ENCODE assay signal across 9 cellular contexts in genomic region chr4:184824081-184824775, GRCh38. TPM values are rescaled to one million over a fixed set of nuclear protein-coding genes. Genes with fewer than 3 reads are reported as not detected.
DNase-seq lines count a peak whose midpoint lies in the region; ATAC-seq, FAIRE-seq and TF ChIP-seq lines count a peak whose summit lies in the region.
"Had no signal": no experiment of that assay in that cellular context is flagged by ENCODE, and none has a peak within 500 bp of the region (broad histone marks: within the 10 kb centered on the region; RNA-seq: fewer than 3 reads in every experiment).

No MANE protein-coding gene starts in this region.

- H2AFZ ChIP-seq in astrocyte (ENCODE audit: low read depth, low read length): no peak overlapping the region

- no peaks in the 10 kb centered on the region for H3K27me3 Mint-ChIP-seq in CD4-positive, alpha-beta memory T cell
- peaks cover 78% of the 10 kb centered on the region for H3K27me3 Mint-ChIP-seq in astrocyte (ENCODE audit: low read depth, unreplicated experiment)
- peaks cover 0 to 11% (median 0%) of the 10 kb centered on the region in 5 donors for H3K27me3 Mint-ChIP-seq in naive thymus-derived CD4-positive, alpha-beta T cell

- peaks cover 0 to 7% of the 10 kb centered on the region in 2 donors for H3K36me3 Mint-ChIP-seq in CD4-positive, alpha-beta memory T cell
- no peaks in the 10 kb centered on the region for H3K36me3 Mint-ChIP-seq in astrocyte (ENCODE audit: low read depth, unreplicated experiment)
- peaks cover 0 to 4% (median 0%) of the 10 kb centered on the region in 5 donors for H3K36me3 Mint-ChIP-seq in naive thymus-derived CD4-positive, alpha-beta T cell

- peaks cover 0 to 2% (median 0%) of the 10 kb centered on the region in 8 donors for H3K9me3 Mint-ChIP-seq in CD4-positive, alpha-beta memory T cell
- H3K9me3 Mint-ChIP-seq in astrocyte (ENCODE audit: unreplicated experiment): no peaks in the 10 kb centered on the region
- no peaks in the 10 kb centered on the region for H3K9me3 Mint-ChIP-seq in naive thymus-derived CD4-positive, alpha-beta T cell

- CTCF ChIA-PET in CD4-positive, alpha-beta memory T cell (lab: Charles Lee; ENCODE audit: partially characterized antibody): interaction anchor here (1.3 kb wide), 1 partner anchor 79 kb away, joined by 3 read pairs; no protein-coding TSS in a partner anchor
- CTCF ChIA-PET in naive thymus-derived CD4-positive, alpha-beta T cell (lab: Charles Lee): interaction anchor here (0.7 kb wide), 1 partner anchor 375 kb away, joined by 3 read pairs; no protein-coding TSS in a partner anchor

- POLR2A ChIA-PET in CD4-positive, alpha-beta memory T cell (lab: Charles Lee; ENCODE audit: partially characterized antibody): interaction anchor here (0.7 to 3.4 kb wide), 3 partner anchors 81 to 176 kb away, joined by 3 to 17 read pairs (median 15); partner anchors contain the start of genes CASP3, CENPU and PRIMPOL
- POLR2A ChIA-PET in naive thymus-derived CD4-positive, alpha-beta T cell (lab: Charles Lee): interaction anchor here (1.0 kb wide), 1 partner anchor 8 kb away, joined by 3 read pairs; no protein-coding TSS in a partner anchor

- intact Hi-C loops in CD4-positive, alpha-beta memory T cell (cut with micrococcal nuclease): no loop called here
- intact Hi-C loops in naive thymus-derived CD4-positive, alpha-beta T cell (cut with micrococcal nuclease): loop anchor here (1.0 to 10.0 kb wide), 8 partner anchors 27 to 647 kb away; partner anchors contain the start of genes ANKRD37 (in 2 of the 2), CCDC110 (in 1 of the 2) and LRP2BP (in 1 of the 2)

- no peaks in the 10 kb centered on the region for H3K36me3 ChIP-seq in CD4-positive, alpha-beta memory T cell (ENCODE audit: insufficient read depth, low read length)
- no peaks in the 10 kb centered on the region for H3K36me3 ChIP-seq in HAP-1 (replicated peaks)
- no peaks in the 10 kb centered on the region for H3K36me3 ChIP-seq in astrocyte (ENCODE audit: insufficient read depth, low read length)
- no peaks in the 10 kb centered on the region for H3K36me3 ChIP-seq in naive thymus-derived CD4-positive, alpha-beta T cell (ENCODE audit: control insufficient read depth in 2 of 3, insufficient read depth in 3 of 3, low read length in 3 of 3)
- H3K36me3 ChIP-seq in SJCRH30: no peaks in the 10 kb centered on the region

- peak; percentile 47 for FAIRE-seq in astrocyte (lab: Jason Lieb, UNC)

- in situ Hi-C loops in HAP-1 (cut with MboI; ENCODE audit: low sequenced_read_pairs): no loop called here

- peak in 1 of 5 donors; percentile 59 for DNase-seq in CD4-positive, alpha-beta memory T cell
- DNase-seq in HAP-1 (ENCODE audit: low spot score in 2 of 2) (no peak), astrocyte (ENCODE audit: low read depth) (no peak), SW480 (ENCODE audit: low spot score) (no peak), epidermal melanocyte (ENCODE audit: insufficient read length, low spot score) (no peak), SJCRH30 (no peak)
- DNase-seq in naive thymus-derived CD4-positive, alpha-beta T cell: peak in 1 of 9 donors; percentile 29
- DNase-seq: NCI-H774 had no signal

- no peaks in the 10 kb centered on the region for H3K9me3 ChIP-seq in CD4-positive, alpha-beta memory T cell (ENCODE audit: control insufficient read depth in 1 of 2, low read length in 2 of 2)
- H3K9me3 ChIP-seq in HAP-1 (no peaks in the 10 kb centered on the region), astrocyte (ENCODE audit: insufficient read depth, low read depth, low read length) (no peaks in the 10 kb centered on the region), SJCRH30 (replicated peaks) (no peaks in the 10 kb centered on the region)
- H3K9me3 ChIP-seq in naive thymus-derived CD4-positive, alpha-beta T cell (ENCODE audit: control insufficient read depth in 2 of 3, low read length in 3 of 3): no peaks in the 10 kb centered on the region

- H3K9ac ChIP-seq in astrocyte (ENCODE audit: low read length): peak overlapping the region; percentile 82

- H3K4me3 ChIP-seq in CD4-positive, alpha-beta memory T cell (ENCODE audit: low read length in 2 of 2): peak overlapping the region; percentile 17 to 53
- H3K4me3 ChIP-seq in HAP-1: peak overlapping the region; percentile 39
- H3K4me3 ChIP-seq in astrocyte (ENCODE audit: insufficient read depth, low read depth, low read length): peak overlapping the region; percentile 70
- peak overlapping the region; percentile 27 for H3K4me3 ChIP-seq in naive thymus-derived CD4-positive, alpha-beta T cell (ENCODE audit: low read length)
- H3K4me3 ChIP-seq in SJCRH30: no peak overlapping the region

- H3K4me3 Mint-ChIP-seq in CD4-positive, alpha-beta memory T cell: peak overlapping the region; percentile 82 to 97 (median 88)
- H3K4me3 Mint-ChIP-seq in astrocyte (ENCODE audit: unreplicated experiment): peak overlapping the region; percentile 85
- H3K4me3 Mint-ChIP-seq in naive thymus-derived CD4-positive, alpha-beta T cell: peak overlapping the region; percentile 84 to 91 (median 89)

- peaks cover 48% of the 10 kb centered on the region for H4K20me1 ChIP-seq in astrocyte (ENCODE audit: insufficient read depth, low read length)

- no peak for TF ChIP-seq CTCF in astrocyte (IDR thresholded peaks at IDR 0.05; ENCODE audit: insufficient read depth, low read depth, low read length)

- peaks cover 9% of the 10 kb centered on the region for H3K79me2 ChIP-seq in astrocyte (ENCODE audit: insufficient read depth, low read length)

- peaks cover 24% of the 10 kb centered on the region for H3K4me1 ChIP-seq in CD4-positive, alpha-beta memory T cell (ENCODE audit: insufficient read depth, low read length)
- peaks cover 10% of the 10 kb centered on the region; the same call in 1 of the 2 replicates for H3K4me1 ChIP-seq in HAP-1
- H3K4me1 ChIP-seq in astrocyte (ENCODE audit: insufficient read depth, low read length): peaks cover 12% of the 10 kb centered on the region
- H3K4me1 ChIP-seq in naive thymus-derived CD4-positive, alpha-beta T cell (ENCODE audit: control insufficient read depth in 2 of 2, insufficient read depth in 2 of 2, low read length in 2 of 2): peaks cover 4 to 7% of the 10 kb centered on the region in 2 donors
- no peaks in the 10 kb centered on the region for H3K4me1 ChIP-seq in SJCRH30

- H3K27ac ChIP-seq in CD4-positive, alpha-beta memory T cell (ENCODE audit: low read depth, low read length): no peak overlapping the region
- no peak overlapping the region for H3K27ac ChIP-seq in astrocyte (ENCODE audit: low read depth, low read length)
- no peak overlapping the region for H3K27ac ChIP-seq in naive thymus-derived CD4-positive, alpha-beta T cell (ENCODE audit: low read depth, low read length)
- no peak overlapping the region for H3K27ac ChIP-seq in SJCRH30

- peak overlapping the region; percentile 92 for H3K4me2 ChIP-seq in astrocyte (ENCODE audit: low read length)

- peak overlapping the region; percentile 35 to 97 (median 92) for H3K27ac Mint-ChIP-seq in CD4-positive, alpha-beta memory T cell
- no peak overlapping the region for H3K27ac Mint-ChIP-seq in astrocyte (ENCODE audit: unreplicated experiment)
- H3K27ac Mint-ChIP-seq in naive thymus-derived CD4-positive, alpha-beta T cell: peak overlapping the region in 8 of 9 donors; percentile 65 to 91 (median 82)

- H3K4me1 Mint-ChIP-seq in CD4-positive, alpha-beta memory T cell: peaks cover 13 to 45% (median 24%) of the 10 kb centered on the region in 4 donors
- no peaks in the 10 kb centered on the region for H3K4me1 Mint-ChIP-seq in astrocyte (ENCODE audit: low read depth, unreplicated experiment)
- H3K4me1 Mint-ChIP-seq in naive thymus-derived CD4-positive, alpha-beta T cell: peaks cover 23 to 58% (median 38%) of the 10 kb centered on the region in 7 donors

- no peak for ATAC-seq in naive thymus-derived CD4-positive, alpha-beta T cell
- ATAC-seq in GM21737 (IDR thresholded peaks at IDR 0.05; ENCODE audit: unreplicated experiment): no peak

- H3K27me3 ChIP-seq in CD4-positive, alpha-beta memory T cell (ENCODE audit: insufficient read depth, low read length): no peaks in the 10 kb centered on the region
- H3K27me3 ChIP-seq in HAP-1 (ENCODE audit: low read depth): no peaks in the 10 kb centered on the region
- peaks cover 12% of the 10 kb centered on the region for H3K27me3 ChIP-seq in astrocyte (ENCODE audit: insufficient read depth, low read length)
- no peaks in the 10 kb centered on the region for H3K27me3 ChIP-seq in naive thymus-derived CD4-positive, alpha-beta T cell (ENCODE audit: control insufficient read depth in 2 of 2, insufficient read depth in 2 of 2, low read length in 2 of 2)
- no peaks in the 10 kb centered on the region for H3K27me3 ChIP-seq in SJCRH30

RNA-seq across cellular contexts. Expression of gene ACSL1, which starts 1.5 kb away (rescaled TPM):
- total RNA-seq in CD4-positive, alpha-beta memory T cell: 10 to 100 TPM; 11.5 to 12.9 TPM
- 1 to 10 TPM; 4.0 to 6.8 TPM for polyA plus RNA-seq in CD4-positive, alpha-beta memory T cell
- 7.0 and 8.0 TPM in 2 replicates for total RNA-seq in astrocyte
- total RNA-seq in naive thymus-derived CD4-positive, alpha-beta T cell: 10 to 100 TPM in 4 of 5 experiments, 1 to 10 TPM in 1; 9.5 to 80.1 (median 20.4) TPM
- polyA plus RNA-seq in naive thymus-derived CD4-positive, alpha-beta T cell: 1 to 10 TPM; 5.7 to 6.2 TPM
- 11.6 and 12.9 TPM in 2 replicates for total RNA-seq in SJCRH30 (2014; rRNA removed; shearing (Covaris generic))
